Comparison of ENCODE assay signal across 15 cellular contexts in genomic region chr2:55861733-55862132, GRCh38.
DNase-seq lines count a peak whose midpoint lies in the region; ATAC-seq and TF ChIP-seq lines count a peak whose summit lies in the region.
"Had no signal": no experiment of that assay in that cellular context is flagged by ENCODE, and none has a peak within 500 bp of the region (broad histone marks: within the 10 kb centered on the region; RNA-seq: fewer than 3 reads in every experiment).

No MANE protein-coding gene starts in this region.

- DNase-seq in NAMALWA (ENCODE audit: low spot score) (peak; percentile 53), choroid plexus epithelial cell (ENCODE audit: low read depth) (peak; percentile 73), lung microvascular endothelial cell (ENCODE audit: low read depth in 2 of 2) (peak; percentile 41 to 78), upper lobe of left lung (no peak), HPDE6-E6E7 (ENCODE audit: extremely low spot score) (no peak), NCI-H1048 (lab: John Stamatoyannopoulos, UW) (no peak)
- no peak for DNase-seq in stimulated activated naive B cell treated with anti-CD40 and anti-IgM and Interleukin-4, amounts not matched to agents 10 μg/mL and 1 μg/mL and 100 μg/mL, for 72 hours
- DNase-seq: activated CD4-positive, alpha-beta T cell treated with anti-CD3 and anti-CD28 coated beads for 1 hour; CD8-positive, alpha-beta memory T cell; GDM1; NCI-H2171; stimulated activated CD4-positive, alpha-beta T cell treated with anti-CD3 and anti-CD28 coated beads, Interleukin-15, amount 100 ng/mL, for 24 hours had no signal

- no peaks in the 10 kb centered on the region for H3K9me3 Mint-ChIP-seq in stimulated activated naive B cell treated with anti-CD40 and anti-IgM and Interleukin-4, amounts not matched to agents 10 μg/mL and 1 μg/mL and 100 μg/mL, for 72 hours
- H3K9me3 Mint-ChIP-seq: CD8-positive, alpha-beta memory T cell had no signal

- no peak for ATAC-seq in upper lobe of left lung (ENCODE audit: low FRiP score in 2 of 2)
- ATAC-seq in stimulated activated naive B cell treated with anti-CD40 and anti-IgM and Interleukin-4, amounts not matched to agents 10 μg/mL and 1 μg/mL and 100 μg/mL, for 72 hours (replicated peaks): no peak

- no peak for TF ChIP-seq EP300 in upper lobe of left lung (IDR thresholded peaks at IDR 0.05)

- H3K9me3 ChIP-seq in upper lobe of left lung: no peaks in the 10 kb centered on the region
- H3K9me3 ChIP-seq: adrenal gland, neutrophil had no signal

- WGBS in upper lobe of left lung, 2 donors: 83 to 89% methylated on average over 6 of the region's 6 CpGs

- no peaks in the 10 kb centered on the region for H3K4me1 Mint-ChIP-seq in stimulated activated naive B cell treated with anti-CD40 and anti-IgM and Interleukin-4, amounts not matched to agents 10 μg/mL and 1 μg/mL and 100 μg/mL, for 72 hours
- H3K4me1 Mint-ChIP-seq: CD8-positive, alpha-beta memory T cell had no signal

- no peaks in the 10 kb centered on the region for H3K36me3 ChIP-seq in upper lobe of left lung
- H3K36me3 ChIP-seq: adrenal gland, neutrophil had no signal

- H3K4me1 ChIP-seq in upper lobe of left lung: peaks cover 14 to 18% (median 16%) of the 10 kb centered on the region in 4 donors

- H3K4me3 ChIP-seq in choroid plexus epithelial cell (ENCODE audit: low read depth, low read length): no peak overlapping the region
- H3K4me3 ChIP-seq in upper lobe of left lung: no peak overlapping the region
- H3K4me3 ChIP-seq: adrenal gland, lung had no signal

- no peak for TF ChIP-seq CTCF in choroid plexus epithelial cell (conservative IDR thresholded peaks at IDR 0.05; ENCODE audit: low read depth, low read length)
- TF ChIP-seq CTCF in upper lobe of left lung (IDR thresholded peaks at IDR 0.05): no peak

- H3K27ac Mint-ChIP-seq in stimulated activated naive B cell treated with anti-CD40 and anti-IgM and Interleukin-4, amounts not matched to agents 10 μg/mL and 1 μg/mL and 100 μg/mL, for 72 hours: no peak overlapping the region
- H3K27ac Mint-ChIP-seq: CD8-positive, alpha-beta memory T cell had no signal

- H3K4me3 Mint-ChIP-seq in stimulated activated naive B cell treated with anti-CD40 and anti-IgM and Interleukin-4, amounts not matched to agents 10 μg/mL and 1 μg/mL and 100 μg/mL, for 72 hours: no peak overlapping the region
- H3K4me3 Mint-ChIP-seq: CD8-positive, alpha-beta memory T cell had no signal

- H3K27me3 Mint-ChIP-seq in stimulated activated naive B cell treated with anti-CD40 and anti-IgM and Interleukin-4, amounts not matched to agents 10 μg/mL and 1 μg/mL and 100 μg/mL, for 72 hours: no peaks in the 10 kb centered on the region
- H3K27me3 Mint-ChIP-seq: CD8-positive, alpha-beta memory T cell had no signal

- H3K27me3 ChIP-seq in upper lobe of left lung: no peaks in the 10 kb centered on the region
- H3K27me3 ChIP-seq: adrenal gland, neutrophil had no signal

- peak overlapping the region; percentile 68 to 82 (median 76) for H3K27ac ChIP-seq in upper lobe of left lung
- H3K27ac ChIP-seq: neutrophil had no signal

- no peak for TF ChIP-seq POLR2A in upper lobe of left lung (IDR thresholded peaks at IDR 0.05)

- H3K36me3 Mint-ChIP-seq in stimulated activated naive B cell treated with anti-CD40 and anti-IgM and Interleukin-4, amounts not matched to agents 10 μg/mL and 1 μg/mL and 100 μg/mL, for 72 hours: no peaks in the 10 kb centered on the region
- H3K36me3 Mint-ChIP-seq: CD8-positive, alpha-beta memory T cell had no signal

Comparison
In these comparisons a context has a peak if more than half of its experiments do, and no peak if none do; other contexts are left out.
1. DNase-seq: peak in NAMALWA (single experiment), choroid plexus epithelial cell (single experiment) and lung microvascular endothelial cell (2 of 2); none in upper lobe of left lung (0 of 2), HPDE6-E6E7 (single experiment), NCI-H1048 (single experiment) and stimulated activated naive B cell treated with anti-CD40 and anti-IgM and Interleukin-4, amounts not matched to agents 10 μg/mL and 1 μg/mL and 100 μg/mL, for 72 hours (single experiment).